ENCODE assay signal across 26 cellular contexts in the genomic region with DNA sequence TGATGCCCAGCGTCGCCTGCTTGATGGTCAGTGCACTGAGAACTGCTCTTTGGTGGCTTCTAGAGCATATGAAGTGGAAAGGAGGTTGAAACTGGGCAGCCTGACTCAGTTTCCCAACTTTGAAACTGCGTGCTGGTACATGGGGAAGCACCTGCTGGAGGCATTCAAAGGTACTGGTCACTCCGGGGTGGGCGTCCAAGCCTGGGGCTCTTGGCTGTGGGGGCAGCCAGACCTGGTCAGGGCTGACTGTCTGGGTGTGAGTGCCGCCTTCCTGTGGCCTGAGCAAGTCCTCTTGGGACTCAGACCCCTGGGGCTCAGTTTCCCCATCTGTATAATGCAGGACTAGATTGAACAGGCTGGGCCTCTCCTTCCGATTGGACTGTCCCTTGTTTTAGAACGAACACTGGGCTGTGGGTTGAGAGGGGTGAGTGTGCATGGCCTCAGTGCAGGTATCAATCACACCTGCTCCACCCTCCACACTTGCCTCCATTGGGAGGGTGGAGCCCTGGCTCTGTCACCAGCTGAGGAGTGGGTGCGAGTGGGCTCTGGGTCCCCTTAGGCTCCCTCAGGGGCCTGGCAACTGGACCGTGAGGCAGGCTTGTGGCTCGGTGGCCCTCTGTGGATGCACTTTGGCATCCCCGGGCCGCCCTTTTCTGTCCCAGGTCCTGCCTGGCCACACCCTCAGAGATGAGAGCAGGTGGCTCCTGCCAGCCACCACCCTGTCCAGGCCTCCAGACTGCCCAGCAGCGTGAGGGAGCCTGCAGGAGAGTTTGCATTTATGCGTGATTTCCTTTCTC.
DNase-seq lines count a peak whose midpoint lies in the region; ATAC-seq, FAIRE-seq and TF ChIP-seq lines count a peak whose summit lies in the region.
"Had no signal": no experiment of that assay in that cellular context is flagged by ENCODE, and none has a peak within 500 bp of the region (broad histone marks: within the 10 kb centered on the region; RNA-seq: fewer than 3 reads in every experiment).

No MANE protein-coding gene starts in this region.

- no peak overlapping the region for H2AFZ ChIP-seq in SK-N-SH (ENCODE audit: low read depth)
- H2AFZ ChIP-seq: parathyroid adenoma, PC-9 had no signal

- H3K9me3 ChIP-seq in upper lobe of right lung (no peaks in the 10 kb centered on the region), SK-N-SH (no peaks in the 10 kb centered on the region)
- H3K9me3 ChIP-seq: HAP-1, stomach had no signal

- H3K4me3 ChIP-seq in coronary artery (no peak overlapping the region), upper lobe of right lung (no peak overlapping the region), SK-N-SH (ENCODE audit: low read depth in 2 of 2, low read length in 1 of 2) (no peak overlapping the region)
- H3K4me3 ChIP-seq: HAP-1, lung, PC-9, stomach had no signal

- H3K36me3 ChIP-seq in upper lobe of right lung, result peaks cover 68% of the 10 kb centered on the region
- H3K36me3 ChIP-seq in SK-N-SH (replicated peaks in 1 of 2; ENCODE audit: control insufficient read depth in 1 of 2, insufficient read depth in 2 of 2, low read length in 1 of 2), result peaks cover 0 to 11% of the 10 kb centered on the region in 2 experiments
- H3K36me3 ChIP-seq: HAP-1 had no signal

- H3K79me2 ChIP-seq in SK-N-SH (ENCODE audit: insufficient read depth), result no peaks in the 10 kb centered on the region
- H3K79me2 ChIP-seq: parathyroid adenoma had no signal

- no peaks in the 10 kb centered on the region for H4K20me1 ChIP-seq in SK-N-SH (ENCODE audit: insufficient read depth)

- intact Hi-C loops in Right ventricle myocardium superior (cut with DNase I) (no loop called here), left cardiac atrium (cut with DNase I) (no loop called here), upper lobe of right lung (cut with DNase I) (no loop called here)

- H3K4me1 ChIP-seq in upper lobe of right lung, result no peaks in the 10 kb centered on the region
- no peaks in the 10 kb centered on the region for H3K4me1 ChIP-seq in SK-N-SH (ENCODE audit: control insufficient read depth in 1 of 2, insufficient read depth in 2 of 2, low read depth in 1 of 2, low read length in 1 of 2)
- H3K4me1 ChIP-seq: HAP-1, parathyroid adenoma, stomach had no signal

- no peak for TF ChIP-seq RAD21 in SK-N-SH (IDR thresholded peaks at IDR 0.05; ENCODE audit: low read length)

- no peak for FAIRE-seq in GM12892 (lab: Jason Lieb, UNC)
- FAIRE-seq: keratinocyte had no signal

- peak; percentile 24 for DNase-seq in Right ventricle myocardium superior
- DNase-seq in left cardiac atrium, result no peak
- DNase-seq in coronary artery (ENCODE audit: low spot score), result peak; percentile 54
- DNase-seq in mesenteric fat pad (ENCODE audit: low spot score), result peak; percentile 72
- DNase-seq in upper lobe of right lung, result peak; percentile 44
- no peak for DNase-seq in GM12892 (ENCODE audit: insufficient read length)
- DNase-seq in SK-N-SH, result no peak
- no peak for DNase-seq in iPS-NIHi7 (ENCODE audit: extremely low spot score)
- DNase-seq: activated CD4-positive, alpha-beta memory T cell treated with anti-CD3 and anti-CD28 coated beads, Interleukin-2, amount 10 ng/mL, durations not matched to agents 7 days and 5 days; activated naive CD8-positive, alpha-beta T cell treated with anti-CD3 and anti-CD28 coated beads, Interleukin-2, amount 50 U/mL, for 24 hours; dermis blood vessel endothelial cell; DMS 273 treated with DMSO at 0.1 percent for 48 hours; Kasumi-1; NCI-H1436; NCI-H2081; NCI-H526; NK-92 treated with Interleukin-12 subunit alpha and Interleukin-12 subunit beta, amount 100 ng/mL, for 24 hours; PC-9; SHP77 treated with DMSO at 0.1 percent for 48 hours; stimulated activated CD4-positive, alpha-beta T cell treated with anti-CD3 and anti-CD28 coated beads, Interleukin-4, amount 100 ng/mL, for 1 hour; stomach had no signal

- no peak for TF ChIP-seq CTCF in coronary artery (IDR thresholded peaks at IDR 0.05)
- no peak for TF ChIP-seq CTCF in upper lobe of right lung (IDR thresholded peaks at IDR 0.05)
- TF ChIP-seq CTCF in SK-N-SH (IDR thresholded peaks at IDR 0.05), result no peak

- CTCF ChIA-PET in SK-N-SH (lab: Yijun Ruan, JAX), result interaction anchor here (1.3 kb wide), 1 partner anchor 25 kb away, joined by 5 read pairs; no protein-coding TSS in a partner anchor

- no peak overlapping the region for H3K27ac ChIP-seq in coronary artery
- no peak overlapping the region for H3K27ac ChIP-seq in upper lobe of right lung
- H3K27ac ChIP-seq in SK-N-SH (ENCODE audit: low read depth in 2 of 2, low read length in 1 of 2), result no peak overlapping the region
- H3K27ac ChIP-seq: parathyroid adenoma, PC-9, stomach had no signal

- no peaks in the 10 kb centered on the region for H3K27me3 ChIP-seq in upper lobe of right lung
- no peaks in the 10 kb centered on the region for H3K27me3 ChIP-seq in SK-N-SH (ENCODE audit: insufficient read depth)
- H3K27me3 ChIP-seq: stomach had no signal

- H3K9me2 ChIP-seq in SK-N-SH, result no peaks in the 10 kb centered on the region

- ATAC-seq in Right ventricle myocardium superior (ENCODE audit: poor library complexity) (no peak), left cardiac atrium (no peak), upper lobe of right lung (no peak)
- ATAC-seq: activated naive CD8-positive, alpha-beta T cell treated with anti-CD3 and anti-CD28 coated beads, Interleukin-2, amount 50 U/mL, for 24 hours; esophagus mucosa had no signal

- no peaks in the 10 kb centered on the region for H3F3A ChIP-seq in SK-N-SH (replicated peaks; ENCODE audit: insufficient read depth)

- POLR2A ChIA-PET in SK-N-SH (lab: Yijun Ruan, JAX), result no interaction called here

- TF ChIP-seq EP300 in SK-N-SH (IDR thresholded peaks at IDR 0.05; ENCODE audit: borderline replicate concordance in 1 of 2, low read depth in 1 of 2, low read length in 1 of 2), result no peak

- TF ChIP-seq POLR2A in GM12892 (IDR thresholded peaks at IDR 0.05; ENCODE audit: low read depth, low read length), result no peak

- 88% methylated on average over 5 of the region's 15 CpGs for WGBS in SK-N-SH (ENCODE audit: low lambda C conversion rate)

- H3K9ac ChIP-seq in SK-N-SH, result no peak overlapping the region
- H3K9ac ChIP-seq: parathyroid adenoma had no signal

- no peak overlapping the region for H3K4me2 ChIP-seq in SK-N-SH
- H3K4me2 ChIP-seq: PC-9 had no signal

TF ChIP-seq in SK-N-SH, 30 proteins besides CTCF, POLR2A, EP300 and RAD21:
- no peak for TF ChIP-seq TCF12 (IDR thresholded peaks at IDR 0.05)

Comparison
In these comparisons a context has a peak if more than half of its experiments do, and no peak if none do; other contexts are left out.
1. DNase-seq: peak in Right ventricle myocardium superior (single experiment), coronary artery (single experiment), mesenteric fat pad (single experiment) and upper lobe of right lung (single experiment); none in left cardiac atrium (single experiment), GM12892 (single experiment), SK-N-SH (single experiment) and iPS-NIHi7 (single experiment).